ENCODE assay signal across 24 cellular contexts in genomic region chr2:224560549-224560948, GRCh38.
"Had no signal": no experiment of that assay in that cellular context is flagged by ENCODE, and none has a peak within 500 bp of the region (broad histone marks: within the 10 kb centered on the region; RNA-seq: fewer than 3 reads in every experiment).

No MANE protein-coding gene starts in this region.

- H3K36me3 ChIP-seq: ascending aorta had no signal

- H3K9me3 Mint-ChIP-seq: activated CD8-positive, alpha-beta T cell treated with anti-CD3 and anti-CD28 coated beads for 36 hours; activated naive CD4-positive, alpha-beta T cell treated with anti-CD3 and anti-CD28 coated beads, Interleukin-2, amount 50 U/mL, for 24 hours; activated T-cell treated with anti-CD3 and anti-CD28 coated beads, Interleukin-2, amount 50 U/mL, for 24 hours; activated T-helper 2 cell treated with anti-CD3 and anti-CD28 coated beads, Interferon-gamma antibody, Interleukin-2, Interleukin-4, amounts not matched to agents 10 μg/mL and 5 μg/mL and 100 μg/mL, durations not matched to agents 14 hours and 24 hours and 36 hours; central memory CD8-positive, alpha-beta T cell had no signal

- H3K4me3 Mint-ChIP-seq: activated CD4-positive, alpha-beta T cell treated with anti-CD3 and anti-CD28 coated beads, Interleukin-2, amount 10 ng/mL, durations not matched to agents 24 days and 14 days; activated CD8-positive, alpha-beta T cell treated with anti-CD3 and anti-CD28 coated beads for 36 hours; activated naive CD4-positive, alpha-beta T cell treated with anti-CD3 and anti-CD28 coated beads, Interleukin-2, amount 50 U/mL, for 24 hours; activated naive CD8-positive, alpha-beta T cell treated with anti-CD3 and anti-CD28 coated beads, Interleukin-2, amount 10 ng/mL, durations not matched to agents 7 days and 5 days; activated T-cell treated with anti-CD3 and anti-CD28 coated beads, Interleukin-2, amount 50 U/mL, for 24 hours; central memory CD8-positive, alpha-beta T cell had no signal

- H3K27ac ChIP-seq: ascending aorta, cardiac muscle cell had no signal

- H3K9me3 ChIP-seq: ascending aorta had no signal

- DNase-seq: activated CD4-positive, alpha-beta T cell treated with anti-CD3 and anti-CD28 coated beads, Interleukin-2, amount 10 ng/mL, durations not matched to agents 24 days and 14 days; activated CD4-positive, alpha-beta T cell treated with anti-CD3 and anti-CD28 coated beads, Interleukin-2, amount 50 U/mL, for 4 hours; activated CD8-positive, alpha-beta T cell treated with anti-CD3 and anti-CD28 coated beads for 36 hours; activated gamma-delta T cell; activated naive CD4-positive, alpha-beta T cell treated with Interleukin-2 at 50 U/mL for 16 hours; activated naive CD8-positive, alpha-beta T cell treated with anti-CD3 and anti-CD28 coated beads, Interleukin-2, amount 10 ng/mL, durations not matched to agents 7 days and 5 days; activated T-cell treated with anti-CD3 and anti-CD28 coated beads, Interleukin-2, amount 50 U/mL, for 24 hours; amygdala; MM.1S; NCI-H1092 treated with DMSO at 0.1 percent for 48 hours; NCI-H1417; NCI-H146; NCI-H187; NCI-H2029 treated with DMSO at 0.1 percent for 48 hours; NCI-H226; NCI-H446 treated with DMSO at 0.1 percent for 48 hours; NCI-H524 treated with DMSO at 0.1 percent for 48 hours; Right ventricle myocardium superior; T1000 had no signal

- H3K4me3 ChIP-seq: ascending aorta, cardiac muscle cell had no signal

- H3K27ac Mint-ChIP-seq: activated CD4-positive, alpha-beta T cell treated with anti-CD3 and anti-CD28 coated beads, Interleukin-2, amount 10 ng/mL, durations not matched to agents 24 days and 14 days; activated CD8-positive, alpha-beta T cell treated with anti-CD3 and anti-CD28 coated beads for 36 hours; activated naive CD4-positive, alpha-beta T cell treated with anti-CD3 and anti-CD28 coated beads, Interleukin-2, amount 50 U/mL, for 24 hours; activated naive CD8-positive, alpha-beta T cell treated with anti-CD3 and anti-CD28 coated beads, Interleukin-2, amount 10 ng/mL, durations not matched to agents 7 days and 5 days; activated T-cell treated with anti-CD3 and anti-CD28 coated beads, Interleukin-2, amount 50 U/mL, for 24 hours; activated T-helper 2 cell treated with anti-CD3 and anti-CD28 coated beads, Interferon-gamma antibody, Interleukin-2, Interleukin-4, amounts not matched to agents 10 μg/mL and 5 μg/mL and 100 μg/mL, durations not matched to agents 14 hours and 24 hours and 36 hours had no signal

- H3K27me3 Mint-ChIP-seq: activated CD4-positive, alpha-beta T cell treated with anti-CD3 and anti-CD28 coated beads, Interleukin-2, amount 10 ng/mL, durations not matched to agents 24 days and 14 days; activated CD8-positive, alpha-beta T cell treated with anti-CD3 and anti-CD28 coated beads for 36 hours; activated naive CD4-positive, alpha-beta T cell treated with anti-CD3 and anti-CD28 coated beads, Interleukin-2, amount 50 U/mL, for 24 hours; activated naive CD8-positive, alpha-beta T cell treated with anti-CD3 and anti-CD28 coated beads, Interleukin-2, amount 10 ng/mL, durations not matched to agents 7 days and 5 days; activated T-cell treated with anti-CD3 and anti-CD28 coated beads, Interleukin-2, amount 50 U/mL, for 24 hours; central memory CD8-positive, alpha-beta T cell had no signal

- H3K27me3 ChIP-seq: ascending aorta, cardiac muscle cell had no signal
